Comparison of ENCODE assay signal across 8 cellular contexts in the genomic region with DNA sequence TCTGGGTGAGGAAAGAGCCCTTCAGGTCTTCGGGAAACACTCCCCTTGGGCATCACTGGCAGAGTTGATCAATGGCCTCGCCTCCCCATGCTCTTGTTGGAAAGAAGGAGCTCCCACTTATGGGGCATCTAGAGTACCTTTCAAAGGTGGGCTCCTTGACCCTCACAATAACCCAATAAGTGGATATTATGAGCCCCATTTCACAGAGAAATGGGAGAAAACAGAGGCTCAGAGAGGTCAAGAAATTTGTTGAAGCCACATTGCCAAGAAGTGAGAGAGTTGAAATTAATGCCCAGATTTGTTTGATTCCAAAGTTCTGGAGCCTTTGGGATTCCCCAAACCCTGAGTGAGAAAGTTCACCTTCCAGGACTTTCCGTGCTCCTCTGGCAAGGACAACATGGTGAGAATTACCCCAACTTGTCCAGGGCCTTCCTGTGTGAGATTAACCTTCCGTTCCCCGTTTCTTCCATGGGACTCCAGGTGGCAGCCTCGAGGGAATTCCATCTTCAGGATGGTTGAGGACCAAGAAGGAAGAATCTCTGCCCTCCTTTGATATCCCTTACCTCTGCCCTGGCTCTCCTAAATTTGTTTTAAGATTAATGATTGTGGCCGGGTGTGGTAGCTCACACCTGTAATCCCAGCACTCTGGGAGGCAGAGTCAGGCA. TPM values are rescaled to one million over a fixed set of nuclear protein-coding genes. Genes with fewer than 3 reads are reported as not detected.
A peak's percentile ranks its signal among the peaks of the same experiment; 100 is the strongest.
DNase-seq lines count a peak whose midpoint lies in the region; ATAC-seq lines count a peak whose summit lies in the region.

No MANE protein-coding gene starts in this region.

- no peak for ATAC-seq in activated naive CD8-positive, alpha-beta T cell treated with anti-CD3 and anti-CD28 coated beads, Interleukin-2, amount 10 ng/mL, durations not matched to agents 7 days and 5 days (ENCODE audit: low read depth)

- no peak overlapping the region for H3K4me3 Mint-ChIP-seq in activated naive CD8-positive, alpha-beta T cell treated with anti-CD3 and anti-CD28 coated beads, Interleukin-2, amount 10 ng/mL, durations not matched to agents 7 days and 5 days

- peaks cover 52% of the 10 kb centered on the region for H3K4me1 Mint-ChIP-seq in activated naive CD8-positive, alpha-beta T cell treated with anti-CD3 and anti-CD28 coated beads, Interleukin-2, amount 10 ng/mL, durations not matched to agents 7 days and 5 days

- H3K9me3 Mint-ChIP-seq in activated naive CD8-positive, alpha-beta T cell treated with anti-CD3 and anti-CD28 coated beads, Interleukin-2, amount 10 ng/mL, durations not matched to agents 7 days and 5 days: no peaks in the 10 kb centered on the region

- POLR2A ChIA-PET in activated naive CD8-positive, alpha-beta T cell treated with anti-CD3 and anti-CD28 coated beads, Interleukin-2, amount 10 ng/mL, durations not matched to agents 7 days and 5 days (lab: Charles Lee): interaction anchor here (0.7 to 4.3 kb wide), 8 partner anchors 9 to 109 kb away, joined by 3 to 28 read pairs (median 10); partner anchors contain the start of genes COPS7A, LPAR5 and ZNF384

- H3K27ac Mint-ChIP-seq in activated naive CD8-positive, alpha-beta T cell treated with anti-CD3 and anti-CD28 coated beads, Interleukin-2, amount 10 ng/mL, durations not matched to agents 7 days and 5 days: peak overlapping the region; percentile 87

- peak; percentile 17 for DNase-seq in NCI-H2227 (lab: John Stamatoyannopoulos, UW; ENCODE audit: unreplicated experiment)
- DNase-seq in NCI-H2227 treated with DMSO at 0.1 percent for 48 hours (lab: John Stamatoyannopoulos, UW): no peak
- no peak for DNase-seq in activated naive CD8-positive, alpha-beta T cell treated with anti-CD3 and anti-CD28 coated beads, Interleukin-2, amount 10 ng/mL, durations not matched to agents 7 days and 5 days
- DNase-seq in kidney tubule cell (ENCODE audit: low spot score): peak; percentile 21
- no peak for DNase-seq in substantia nigra (lab: John Stamatoyannopoulos, UW)
- no peak for DNase-seq in activated effector memory CD4-positive, alpha-beta T cell treated with anti-CD3 and anti-CD28 coated beads, Interleukin-2, amount 50 U/mL, for 16 hours
- no peak for DNase-seq in activated gamma-delta T cell treated with Interleukin-2 at 50 U/mL for 16 hours
- DNase-seq in stimulated activated naive CD4-positive, alpha-beta T cell (lab: John Stamatoyannopoulos, UW): no peak

- peaks cover 6% of the 10 kb centered on the region for H3K36me3 Mint-ChIP-seq in activated naive CD8-positive, alpha-beta T cell treated with anti-CD3 and anti-CD28 coated beads, Interleukin-2, amount 10 ng/mL, durations not matched to agents 7 days and 5 days

- H3K27ac ChIP-seq in substantia nigra (ENCODE audit: low read depth, low read length, poor library complexity, severe bottlenecking): peak overlapping the region; percentile 98

- H3K27me3 Mint-ChIP-seq in activated naive CD8-positive, alpha-beta T cell treated with anti-CD3 and anti-CD28 coated beads, Interleukin-2, amount 10 ng/mL, durations not matched to agents 7 days and 5 days: no peaks in the 10 kb centered on the region

RNA-seq across cellular contexts. Expression of gene CHD4, which starts 7.5 kb away (rescaled TPM):
- total RNA-seq in activated naive CD8-positive, alpha-beta T cell treated with anti-CD3 and anti-CD28 coated beads, Interleukin-2, amount 10 ng/mL, durations not matched to agents 7 days and 5 days: 100 to 1,000 TPM; 273 to 277 TPM

RNA-seq across cellular contexts. Expression of gene LPAR5, which starts 21.1 kb away (rescaled TPM):
- 10 to 100 TPM; 19.4 to 20.9 TPM for total RNA-seq in activated naive CD8-positive, alpha-beta T cell treated with anti-CD3 and anti-CD28 coated beads, Interleukin-2, amount 10 ng/mL, durations not matched to agents 7 days and 5 days

RNA-seq across cellular contexts. Expression of gene ACRBP, which starts 32.6 kb away (rescaled TPM):
- 1 to 10 TPM; 8.0 to 8.8 TPM for total RNA-seq in activated naive CD8-positive, alpha-beta T cell treated with anti-CD3 and anti-CD28 coated beads, Interleukin-2, amount 10 ng/mL, durations not matched to agents 7 days and 5 days

RNA-seq across cellular contexts. Expression of gene NOP2, which starts 46.6 kb away (rescaled TPM):
- 10 to 100 TPM; 76.1 to 78.6 TPM for total RNA-seq in activated naive CD8-positive, alpha-beta T cell treated with anti-CD3 and anti-CD28 coated beads, Interleukin-2, amount 10 ng/mL, durations not matched to agents 7 days and 5 days

RNA-seq across cellular contexts. Expression of gene ING4, which starts 48.3 kb away (rescaled TPM):
- 10 to 100 TPM; 46.9 to 49.3 TPM for total RNA-seq in activated naive CD8-positive, alpha-beta T cell treated with anti-CD3 and anti-CD28 coated beads, Interleukin-2, amount 10 ng/mL, durations not matched to agents 7 days and 5 days

Comparison
In these comparisons a context has a peak if more than half of its experiments do, and no peak if none do; other contexts are left out.
1. DNase-seq: peak in NCI-H2227 (single experiment) and kidney tubule cell (single experiment); none in NCI-H2227 treated with DMSO at 0.1 percent for 48 hours (single experiment), activated naive CD8-positive, alpha-beta T cell treated with anti-CD3 and anti-CD28 coated beads, Interleukin-2, amount 10 ng/mL, durations not matched to agents 7 days and 5 days (single experiment), substantia nigra (0 of 49), activated effector memory CD4-positive, alpha-beta T cell treated with anti-CD3 and anti-CD28 coated beads, Interleukin-2, amount 50 U/mL, for 16 hours (single experiment), activated gamma-delta T cell treated with Interleukin-2 at 50 U/mL for 16 hours (single experiment) and stimulated activated naive CD4-positive, alpha-beta T cell (0 of 6).